In the genomic region with DNA sequence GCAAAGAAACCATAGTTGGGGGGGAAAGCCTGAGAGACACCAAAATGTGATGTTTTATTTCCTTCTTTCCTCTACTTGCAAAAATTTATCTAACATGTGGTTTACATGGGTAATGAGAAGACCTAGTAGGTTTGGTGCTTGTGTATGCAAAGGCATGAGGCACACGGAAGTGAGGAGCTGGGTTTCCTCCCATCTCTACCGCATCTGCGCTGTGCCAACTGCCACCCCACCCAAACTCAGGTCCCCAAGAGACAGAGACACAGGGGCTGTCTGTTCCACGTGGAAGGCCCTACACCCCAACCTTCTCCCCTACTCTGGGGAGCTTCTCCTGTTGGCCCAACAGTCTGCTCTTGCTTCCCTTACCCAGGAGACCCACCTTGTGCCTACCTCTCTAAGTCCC, we compare ENCODE assay signal across 19 cellular contexts. TPM values are rescaled to one million over a fixed set of nuclear protein-coding genes. Genes with fewer than 3 reads are reported as not detected.
A peak's percentile ranks its signal among the peaks of the same experiment; 100 is the strongest.
DNase-seq lines count a peak whose midpoint lies in the region; ATAC-seq and TF ChIP-seq lines count a peak whose summit lies in the region.
"Had no signal": no experiment of that assay in that cellular context is flagged by ENCODE, and none has a peak within 500 bp of the region (broad histone marks: within the 10 kb centered on the region; RNA-seq: fewer than 3 reads in every experiment).

No MANE protein-coding gene starts in this region.

- peak; percentile 86 for ATAC-seq in central memory CD8-positive, alpha-beta T cell (replicated peaks; ENCODE audit: extremely low read depth, poor library complexity, severe bottlenecking)
- ATAC-seq in stimulated activated effector memory CD8-positive, alpha-beta T cell treated with anti-CD3 and anti-CD28 coated beads, Interleukin-12 subunit alpha, Interleukin-12 subunit beta, amount 100 ng/mL, for 72 hours = no peak
- ATAC-seq in heart right ventricle = no peak
- no peak for ATAC-seq in left ventricle myocardium superior
- no peak for ATAC-seq in GM21825 (IDR thresholded peaks at IDR 0.05; ENCODE audit: unreplicated experiment)
- ATAC-seq: Panc1, psoas muscle had no signal

- no peak overlapping the region for H3K4me3 ChIP-seq in heart right ventricle
- H3K4me3 ChIP-seq: psoas muscle, SJCRH30, upper lobe of left lung had no signal

- peaks cover 12% of the 10 kb centered on the region for H3K36me3 Mint-ChIP-seq in activated CD4-positive, alpha-beta T cell treated with anti-CD3 and anti-CD28 coated beads, Interleukin-2, amount 10 ng/mL, durations not matched to agents 7 days and 5 days (ENCODE audit: low read depth)
- peaks cover 6% of the 10 kb centered on the region for H3K36me3 Mint-ChIP-seq in T-helper 2 cell treated with Interferon-gamma antibody and Interleukin-4, amounts not matched to agents 5 μg/mL and 100 μg/mL, for 36 hours (ENCODE audit: low read depth)
- peaks cover 19% of the 10 kb centered on the region for H3K36me3 Mint-ChIP-seq in central memory CD8-positive, alpha-beta T cell (ENCODE audit: insufficient read depth)
- H3K36me3 Mint-ChIP-seq in stimulated activated effector memory CD8-positive, alpha-beta T cell treated with anti-CD3 and anti-CD28 coated beads, Interleukin-12 subunit alpha, Interleukin-12 subunit beta, amount 100 ng/mL, for 72 hours = peaks cover 7% of the 10 kb centered on the region

- H3K4me1 Mint-ChIP-seq in activated CD4-positive, alpha-beta T cell treated with anti-CD3 and anti-CD28 coated beads, Interleukin-2, amount 10 ng/mL, durations not matched to agents 7 days and 5 days = peaks cover 28% of the 10 kb centered on the region
- H3K4me1 Mint-ChIP-seq in T-helper 2 cell treated with Interferon-gamma antibody and Interleukin-4, amounts not matched to agents 5 μg/mL and 100 μg/mL, for 36 hours (ENCODE audit: low read depth) = peaks cover 15% of the 10 kb centered on the region
- H3K4me1 Mint-ChIP-seq in central memory CD8-positive, alpha-beta T cell = peaks cover 60% of the 10 kb centered on the region
- peaks cover 67% of the 10 kb centered on the region for H3K4me1 Mint-ChIP-seq in stimulated activated effector memory CD8-positive, alpha-beta T cell treated with anti-CD3 and anti-CD28 coated beads, Interleukin-12 subunit alpha, Interleukin-12 subunit beta, amount 100 ng/mL, for 72 hours

- H3K4me1 ChIP-seq in heart right ventricle = peaks cover 3 to 31% (median 18%) of the 10 kb centered on the region in 9 donors
- H3K4me1 ChIP-seq: SJCRH30 had no signal

- no peaks in the 10 kb centered on the region for H3K27me3 Mint-ChIP-seq in activated CD4-positive, alpha-beta T cell treated with anti-CD3 and anti-CD28 coated beads, Interleukin-2, amount 10 ng/mL, durations not matched to agents 7 days and 5 days
- no peaks in the 10 kb centered on the region for H3K27me3 Mint-ChIP-seq in T-helper 2 cell treated with Interferon-gamma antibody and Interleukin-4, amounts not matched to agents 5 μg/mL and 100 μg/mL, for 36 hours (ENCODE audit: low read depth)
- no peaks in the 10 kb centered on the region for H3K27me3 Mint-ChIP-seq in central memory CD8-positive, alpha-beta T cell

- no peaks in the 10 kb centered on the region for H3K27me3 ChIP-seq in heart right ventricle
- H3K27me3 ChIP-seq: SJCRH30, upper lobe of left lung had no signal

- 89 to 94% methylated on average over 4 of the region's 4 CpGs for WGBS in heart right ventricle, 2 donors

- CTCF ChIA-PET in activated CD4-positive, alpha-beta T cell treated with anti-CD3 and anti-CD28 coated beads, Interleukin-2, amount 10 ng/mL, durations not matched to agents 7 days and 5 days (lab: Charles Lee) = no interaction called here

- DNase-seq in activated CD4-positive, alpha-beta T cell treated with anti-CD3 and anti-CD28 coated beads, Interleukin-2, amount 10 ng/mL, durations not matched to agents 7 days and 5 days = no peak
- no peak for DNase-seq in activated CD4-positive, alpha-beta T cell treated with anti-CD3 and anti-CD28 coated beads, Interleukin-2, amount 50 U/mL, for 4 hours
- no peak for DNase-seq in T-helper 2 cell treated with Interferon-gamma antibody and Interleukin-4, amounts not matched to agents 5 μg/mL and 100 μg/mL, for 36 hours (ENCODE audit: low spot score)
- peak in 1 of 2 donors; percentile 38 for DNase-seq in central memory CD8-positive, alpha-beta T cell (ENCODE audit: low spot score in 2 of 2)
- DNase-seq in stimulated activated effector memory CD8-positive, alpha-beta T cell treated with anti-CD3 and anti-CD28 coated beads, Interleukin-12 subunit alpha, Interleukin-12 subunit beta, amount 100 ng/mL, for 72 hours (ENCODE audit: low spot score in 2 of 2) = peak in 1 of 2 donors; percentile 54
- DNase-seq in heart right ventricle (no peak), left ventricle myocardium superior (no peak)
- DNase-seq: 8988T; activated CD4-positive, alpha-beta T cell treated with anti-CD3 and anti-CD28 coated beads, Interleukin-2, amount 50 U/mL, for 48 hours; activated naive CD4-positive, alpha-beta T cell; HCEC 1CT; NCI-H1105; NCI-H510A; psoas muscle; SJCRH30; upper lobe of left lung had no signal

- H3K36me3 ChIP-seq in heart right ventricle = peaks cover 0 to 16% (median 0%) of the 10 kb centered on the region in 9 donors
- H3K36me3 ChIP-seq: SJCRH30 had no signal

- TF ChIP-seq CTCF in heart right ventricle (IDR thresholded peaks at IDR 0.05) = no peak

- H3K27ac ChIP-seq in heart right ventricle = peak overlapping the region in 1 of 10 donors; percentile 78
- H3K27ac ChIP-seq: psoas muscle, SJCRH30, VCaP had no signal

- H3K9me3 ChIP-seq in heart right ventricle = peaks cover 0 to 12% (median 0%) of the 10 kb centered on the region in 11 donors
- H3K9me3 ChIP-seq: psoas muscle, SJCRH30, upper lobe of left lung had no signal

- H3K9me3 Mint-ChIP-seq in activated CD4-positive, alpha-beta T cell treated with anti-CD3 and anti-CD28 coated beads, Interleukin-2, amount 10 ng/mL, durations not matched to agents 7 days and 5 days = no peaks in the 10 kb centered on the region
- H3K9me3 Mint-ChIP-seq in T-helper 2 cell treated with Interferon-gamma antibody and Interleukin-4, amounts not matched to agents 5 μg/mL and 100 μg/mL, for 36 hours = no peaks in the 10 kb centered on the region
- H3K9me3 Mint-ChIP-seq in central memory CD8-positive, alpha-beta T cell = no peaks in the 10 kb centered on the region
- no peaks in the 10 kb centered on the region for H3K9me3 Mint-ChIP-seq in stimulated activated effector memory CD8-positive, alpha-beta T cell treated with anti-CD3 and anti-CD28 coated beads, Interleukin-12 subunit alpha, Interleukin-12 subunit beta, amount 100 ng/mL, for 72 hours

- H3K4me3 Mint-ChIP-seq in activated CD4-positive, alpha-beta T cell treated with anti-CD3 and anti-CD28 coated beads, Interleukin-2, amount 10 ng/mL, durations not matched to agents 7 days and 5 days = peak overlapping the region; percentile 7
- H3K4me3 Mint-ChIP-seq in T-helper 2 cell treated with Interferon-gamma antibody and Interleukin-4, amounts not matched to agents 5 μg/mL and 100 μg/mL, for 36 hours = peak overlapping the region; percentile 7
- peak overlapping the region; percentile 40 for H3K4me3 Mint-ChIP-seq in central memory CD8-positive, alpha-beta T cell
- peak overlapping the region; percentile 61 for H3K4me3 Mint-ChIP-seq in stimulated activated effector memory CD8-positive, alpha-beta T cell treated with anti-CD3 and anti-CD28 coated beads, Interleukin-12 subunit alpha, Interleukin-12 subunit beta, amount 100 ng/mL, for 72 hours

- intact Hi-C loops in heart right ventricle (cut with DNase I) = loop anchor here in 3 of 10 donors (5.0 to 10.0 kb wide), 3 partner anchors 128 to 408 kb away; no protein-coding TSS in a partner anchor
- intact Hi-C loops in left ventricle myocardium superior (cut with micrococcal nuclease) = no loop called here

- peak overlapping the region; percentile 87 for H3K27ac Mint-ChIP-seq in activated CD4-positive, alpha-beta T cell treated with anti-CD3 and anti-CD28 coated beads, Interleukin-2, amount 10 ng/mL, durations not matched to agents 7 days and 5 days
- H3K27ac Mint-ChIP-seq in T-helper 2 cell treated with Interferon-gamma antibody and Interleukin-4, amounts not matched to agents 5 μg/mL and 100 μg/mL, for 36 hours = peak overlapping the region; percentile 75
- H3K27ac Mint-ChIP-seq in central memory CD8-positive, alpha-beta T cell (ENCODE audit: low read depth) = peak overlapping the region; percentile 95
- peak overlapping the region; percentile 95 for H3K27ac Mint-ChIP-seq in stimulated activated effector memory CD8-positive, alpha-beta T cell treated with anti-CD3 and anti-CD28 coated beads, Interleukin-12 subunit alpha, Interleukin-12 subunit beta, amount 100 ng/mL, for 72 hours

- POLR2A ChIA-PET in activated CD4-positive, alpha-beta T cell treated with anti-CD3 and anti-CD28 coated beads, Interleukin-2, amount 10 ng/mL, durations not matched to agents 7 days and 5 days (lab: Charles Lee) = no interaction called here

RNA-seq across cellular contexts. Expression of gene RTL6, which starts 4.8 kb away (rescaled TPM):
- 10 to 100 TPM; 11.8 to 12.0 TPM for total RNA-seq in activated CD4-positive, alpha-beta T cell treated with anti-CD3 and anti-CD28 coated beads, Interleukin-2, amount 10 ng/mL, durations not matched to agents 7 days and 5 days
- 10 to 100 TPM; 21.4 to 36.1 (median 25.7) TPM for total RNA-seq in heart right ventricle
- 10 to 100 TPM in 1 of 2 donors, 1 to 10 TPM in 1; 3.6 to 13.5 TPM for polyA plus RNA-seq in heart right ventricle
- 24.7 TPM for total RNA-seq in left ventricle myocardium superior

Comparison
In these comparisons a context has a peak if more than half of its experiments do, and no peak if none do; other contexts are left out.
1. H3K4me3 Mint-ChIP-seq: peak in every context shown above with its lines; median percentile 61 in stimulated activated effector memory CD8-positive, alpha-beta T cell treated with anti-CD3 and anti-CD28 coated beads, Interleukin-12 subunit alpha, Interleukin-12 subunit beta, amount 100 ng/mL, for 72 hours; 40 in central memory CD8-positive, alpha-beta T cell; 7 in activated CD4-positive, alpha-beta T cell treated with anti-CD3 and anti-CD28 coated beads, Interleukin-2, amount 10 ng/mL, durations not matched to agents 7 days and 5 days; 7 in T-helper 2 cell treated with Interferon-gamma antibody and Interleukin-4, amounts not matched to agents 5 μg/mL and 100 μg/mL, for 36 hours.